33 cellular contexts compared by ENCODE assay signal in genomic region chr17:39944393-39944711, GRCh38. TPM values are rescaled to one million over a fixed set of nuclear protein-coding genes. Genes with fewer than 3 reads are reported as not detected.
"Had no signal": no experiment of that assay in that cellular context is flagged by ENCODE, and none has a peak within 500 bp of the region (broad histone marks: within the 10 kb centered on the region; RNA-seq: fewer than 3 reads in every experiment).

No MANE protein-coding gene starts in this region.

- H3K36me3 ChIP-seq: brain microvascular endothelial cell, esophagus muscularis mucosa, gastrocnemius medialis, heart left ventricle had no signal

- H3K27me3 ChIP-seq: brain microvascular endothelial cell, gastrocnemius medialis, heart left ventricle had no signal

- H3K4me3 ChIP-seq: esophagus muscularis mucosa, gastrocnemius medialis, heart left ventricle had no signal

- H3K27me3 Mint-ChIP-seq: activated CD4-positive, alpha-beta memory T cell treated with anti-CD3 and anti-CD28 coated beads, Interleukin-2, amount 10 ng/mL, durations not matched to agents 7 days and 5 days; activated CD4-positive, alpha-beta T cell treated with anti-CD3 and anti-CD28 coated beads, Interleukin-2, amount 10 ng/mL, durations not matched to agents 7 days and 5 days; activated naive CD8-positive, alpha-beta T cell; activated T-cell treated with anti-CD3 and anti-CD28 coated beads, Interleukin-2, amount 50 U/mL, for 24 hours had no signal

- H3K27ac ChIP-seq: brain microvascular endothelial cell, esophagus muscularis mucosa, foreskin keratinocyte, heart left ventricle, VCaP had no signal

- DNase-seq: activated CD4-positive, alpha-beta memory T cell treated with anti-CD3 and anti-CD28 coated beads, Interleukin-2, amount 10 ng/mL, durations not matched to agents 7 days and 5 days; activated CD4-positive, alpha-beta T cell treated with anti-CD3 and anti-CD28 coated beads for 1 hour; activated CD4-positive, alpha-beta T cell treated with anti-CD3 and anti-CD28 coated beads for 4 hours; activated CD4-positive, alpha-beta T cell treated with anti-CD3 and anti-CD28 coated beads, Interleukin-2, amount 10 ng/mL, durations not matched to agents 7 days and 5 days; activated CD4-positive, alpha-beta T cell treated with anti-CD3 and anti-CD28 coated beads, Interleukin-2, amount 50 U/mL, for 4 hours; activated CD8-positive, alpha-beta memory T cell treated with anti-CD3 and anti-CD28 coated beads, Interleukin-2, amount 50 U/mL, for 48 hours; activated gamma-delta T cell; activated naive CD4-positive, alpha-beta T cell; activated naive CD4-positive, alpha-beta T cell treated with anti-CD3 and anti-CD28 coated beads, Interleukin-2, amount 50 U/mL, for 16 hours; activated T-cell treated with anti-CD3 and anti-CD28 coated beads for 4 hours; activated T-cell treated with anti-CD3 and anti-CD28 coated beads, Interleukin-2, amount 50 U/mL, for 24 hours; activated T-cell treated with anti-CD3 and anti-CD28 coated beads, Interleukin-2, amount 50 U/mL, for 72 hours; amniotic stem cell; anterior cingulate cortex; brain microvascular endothelial cell; cortex of kidney; dermis blood vessel endothelial cell; effector CD4-positive, alpha-beta T cell; effector memory CD8-positive, alpha-beta T cell; erythroblast; foreskin keratinocyte; glutamatergic neuron; heart left ventricle; T-helper 2 cell had no signal

- H3K9me3 Mint-ChIP-seq: activated CD4-positive, alpha-beta memory T cell treated with anti-CD3 and anti-CD28 coated beads, Interleukin-2, amount 10 ng/mL, durations not matched to agents 7 days and 5 days; activated CD4-positive, alpha-beta T cell treated with anti-CD3 and anti-CD28 coated beads, Interleukin-2, amount 10 ng/mL, durations not matched to agents 7 days and 5 days; activated T-cell treated with anti-CD3 and anti-CD28 coated beads, Interleukin-2, amount 50 U/mL, for 24 hours; activated T-cell treated with anti-CD3 and anti-CD28 coated beads, Interleukin-2, amount 50 U/mL, for 72 hours; effector memory CD8-positive, alpha-beta T cell; WTC11 had no signal

- H3K9me3 ChIP-seq: esophagus muscularis mucosa, gastrocnemius medialis, heart left ventricle had no signal

- H3K36me3 Mint-ChIP-seq: activated naive CD8-positive, alpha-beta T cell; WTC11 had no signal

- ATAC-seq: activated T-cell treated with anti-CD3 and anti-CD28 coated beads, Interleukin-2, amount 50 U/mL, for 72 hours; effector memory CD8-positive, alpha-beta T cell; foreskin keratinocyte; WTC11 had no signal

- H3K27ac Mint-ChIP-seq: activated CD4-positive, alpha-beta memory T cell treated with anti-CD3 and anti-CD28 coated beads, Interleukin-2, amount 10 ng/mL, durations not matched to agents 7 days and 5 days; activated CD4-positive, alpha-beta T cell treated with anti-CD3 and anti-CD28 coated beads, Interleukin-2, amount 10 ng/mL, durations not matched to agents 7 days and 5 days; activated naive CD8-positive, alpha-beta T cell; activated T-cell treated with anti-CD3 and anti-CD28 coated beads, Interleukin-2, amount 50 U/mL, for 24 hours; activated T-cell treated with anti-CD3 and anti-CD28 coated beads, Interleukin-2, amount 50 U/mL, for 72 hours; effector memory CD8-positive, alpha-beta T cell; WTC11 had no signal

- H3K4me3 Mint-ChIP-seq: activated CD4-positive, alpha-beta memory T cell treated with anti-CD3 and anti-CD28 coated beads, Interleukin-2, amount 10 ng/mL, durations not matched to agents 7 days and 5 days; activated CD4-positive, alpha-beta T cell treated with anti-CD3 and anti-CD28 coated beads, Interleukin-2, amount 10 ng/mL, durations not matched to agents 7 days and 5 days; activated naive CD8-positive, alpha-beta T cell; activated T-cell treated with anti-CD3 and anti-CD28 coated beads, Interleukin-2, amount 50 U/mL, for 24 hours; activated T-cell treated with anti-CD3 and anti-CD28 coated beads, Interleukin-2, amount 50 U/mL, for 72 hours; effector memory CD8-positive, alpha-beta T cell; WTC11 had no signal

RNA-seq across cellular contexts. Expression of gene LRRC3C, which starts 16.8 kb away (rescaled TPM):
- total RNA-seq: activated CD4-positive, alpha-beta memory T cell treated with anti-CD3 and anti-CD28 coated beads, Interleukin-2, amount 10 ng/mL, durations not matched to agents 7 days and 5 days; activated CD4-positive, alpha-beta T cell treated with anti-CD3 and anti-CD28 coated beads, Interleukin-2, amount 10 ng/mL, durations not matched to agents 7 days and 5 days; activated T-cell treated with anti-CD3 and anti-CD28 coated beads, Interleukin-2, amount 50 U/mL, for 72 hours; astrocyte; chondrocyte; dermis blood vessel endothelial cell; esophagus muscularis mucosa; foreskin keratinocyte; gastrocnemius medialis; heart left ventricle; T-helper 1 cell treated with Interleukin-12 subunit alpha and Interleukin-12 subunit beta and Interleukin-4 antibody, amounts not matched to agents 30 ng/mL and 1 ng/mL, for 36 hours; WTC11 had no signal
- polyA plus RNA-seq: adipose tissue, foreskin keratinocyte, heart left ventricle had no signal

RNA-seq across cellular contexts. Expression of gene GSDMA, which starts 18.5 kb away (rescaled TPM):
- total RNA-seq: astrocyte, chondrocyte, dermis blood vessel endothelial cell, WTC11 had no signal
